1 cellular context compared by ENCODE assay signal in the genomic region with DNA sequence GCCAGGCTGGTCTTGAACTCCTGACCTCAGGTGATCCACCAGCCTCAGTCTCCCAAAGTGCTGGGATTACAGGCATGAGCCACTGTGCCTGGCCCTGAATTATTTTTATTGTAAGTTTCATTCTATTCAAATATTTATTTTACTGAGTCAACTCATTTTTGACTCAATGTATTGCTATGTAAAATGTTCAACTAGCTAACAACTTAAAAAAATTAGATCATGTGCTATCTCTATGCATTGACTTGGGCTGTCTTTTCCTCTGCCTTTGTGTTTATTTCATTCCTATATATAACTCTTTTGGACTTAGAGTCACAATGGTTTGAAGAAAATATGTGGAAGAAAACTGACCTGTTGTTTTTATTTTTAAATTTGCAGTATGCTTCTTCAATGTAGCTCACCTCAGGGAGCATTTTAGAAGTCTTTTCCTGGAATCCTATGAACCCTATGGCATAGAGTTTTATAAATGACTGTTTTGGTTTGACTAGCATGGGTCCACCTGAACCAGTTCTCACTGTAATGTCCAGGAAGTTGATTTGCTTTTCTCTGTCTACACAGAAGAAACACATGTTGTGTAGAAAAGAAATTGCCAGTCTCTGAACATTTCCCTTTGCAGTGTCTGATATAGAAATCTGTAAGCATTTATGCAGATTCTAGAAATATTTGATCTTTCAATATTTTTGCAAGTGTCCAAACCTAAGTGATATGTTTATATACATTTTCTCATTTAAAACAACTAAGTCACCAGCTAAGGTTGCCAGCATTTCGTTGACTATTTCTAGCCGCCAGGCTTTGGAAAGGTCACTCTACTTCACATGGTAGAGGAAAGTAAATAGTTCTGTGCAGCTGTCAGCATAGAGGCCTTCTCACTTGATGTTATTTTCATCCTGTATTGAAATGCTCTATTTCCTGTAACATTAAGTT.
A peak's percentile ranks its signal among the peaks of the same experiment; 100 is the strongest.
TF ChIP-seq lines count a peak whose summit lies in the region.

No MANE protein-coding gene starts in this region.

TF ChIP-seq in liver, 16 proteins besides CTCF, POLR2A, EP300 and RAD21 (continued from another document):
- TF ChIP-seq, protein P1, sequence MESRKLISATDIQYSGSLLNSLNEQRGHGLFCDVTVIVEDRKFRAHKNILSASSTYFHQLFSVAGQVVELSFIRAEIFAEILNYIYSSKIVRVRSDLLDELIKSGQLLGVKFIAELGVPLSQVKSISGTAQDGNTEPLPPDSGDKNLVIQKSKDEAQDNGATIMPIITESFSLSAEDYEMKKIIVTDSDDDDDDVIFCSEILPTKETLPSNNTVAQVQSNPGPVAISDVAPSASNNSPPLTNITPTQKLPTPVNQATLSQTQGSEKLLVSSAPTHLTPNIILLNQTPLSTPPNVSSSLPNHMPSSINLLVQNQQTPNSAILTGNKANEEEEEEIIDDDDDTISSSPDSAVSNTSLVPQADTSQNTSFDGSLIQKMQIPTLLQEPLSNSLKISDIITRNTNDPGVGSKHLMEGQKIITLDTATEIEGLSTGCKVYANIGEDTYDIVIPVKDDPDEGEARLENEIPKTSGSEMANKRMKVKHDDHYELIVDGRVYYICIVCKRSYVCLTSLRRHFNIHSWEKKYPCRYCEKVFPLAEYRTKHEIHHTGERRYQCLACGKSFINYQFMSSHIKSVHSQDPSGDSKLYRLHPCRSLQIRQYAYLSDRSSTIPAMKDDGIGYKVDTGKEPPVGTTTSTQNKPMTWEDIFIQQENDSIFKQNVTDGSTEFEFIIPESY (IDR thresholded peaks at IDR 0.05), result peak; percentile 27
